ENCODE assay signal across 8 cellular contexts in the genomic region with DNA sequence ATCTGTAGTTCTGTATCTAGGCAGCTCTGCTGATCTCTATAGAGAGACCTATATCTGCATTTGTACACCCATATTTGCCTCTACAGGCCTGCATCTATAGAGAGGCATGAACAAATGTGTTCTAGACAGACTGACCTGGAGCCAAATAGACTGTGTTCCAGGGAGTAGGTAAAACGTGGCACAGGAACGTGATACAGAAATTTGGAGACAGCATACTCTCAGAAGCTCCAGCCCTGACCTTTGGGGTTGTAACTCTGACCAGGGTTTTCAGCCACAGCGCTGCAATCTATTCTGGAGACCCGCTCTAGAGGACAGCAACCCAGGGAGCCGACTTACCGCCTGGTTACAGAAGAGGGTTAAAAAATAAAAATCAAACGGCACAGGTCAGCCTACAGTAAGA. TPM values are rescaled to one million over a fixed set of nuclear protein-coding genes. Genes with fewer than 3 reads are reported as not detected.
A peak's percentile ranks its signal among the peaks of the same experiment; 100 is the strongest.
DNase-seq lines count a peak whose midpoint lies in the region; ATAC-seq and TF ChIP-seq lines count a peak whose summit lies in the region.

No MANE protein-coding gene starts in this region.

- H3K4ac ChIP-seq in mesenchymal stem cell (ENCODE audit: low read depth in 1 of 2, low read length in 2 of 2), result peak overlapping the region in 1 of 2 experiments; percentile 7

- 44% methylated on average over 6 of the region's 7 CpGs for WGBS in mesenchymal stem cell

- no peak overlapping the region for H4K8ac ChIP-seq in mesenchymal stem cell (ENCODE audit: low read length)

- no peaks in the 10 kb centered on the region for H3K79me2 ChIP-seq in KMS-11 (ENCODE audit: insufficient read depth, low read depth)

- ATAC-seq in GM18511 (IDR thresholded peaks at IDR 0.05; ENCODE audit: unreplicated experiment) (no peak), GM21737 (IDR thresholded peaks at IDR 0.05; ENCODE audit: unreplicated experiment) (no peak), HG03520 (IDR thresholded peaks at IDR 0.05; ENCODE audit: unreplicated experiment) (no peak), HG02798 (IDR thresholded peaks at IDR 0.05; ENCODE audit: poor library complexity, unreplicated experiment) (no peak)

- no peak overlapping the region for H2BK5ac ChIP-seq in mesenchymal stem cell (ENCODE audit: low read depth, low read length, poor library complexity, severe bottlenecking)

- no peak overlapping the region for H2BK12ac ChIP-seq in mesenchymal stem cell (ENCODE audit: low read length in 2 of 2)

- H3K23ac ChIP-seq in mesenchymal stem cell (ENCODE audit: low read length in 2 of 2), result no peak overlapping the region

- peak overlapping the region in 1 of 2 experiments; percentile 41 for H3K14ac ChIP-seq in mesenchymal stem cell (ENCODE audit: low read length in 2 of 2)

- H2BK120ac ChIP-seq in mesenchymal stem cell (ENCODE audit: low read depth, low read length), result no peak overlapping the region

- H4K91ac ChIP-seq in mesenchymal stem cell (ENCODE audit: low read length), result no peak overlapping the region

- no peak overlapping the region for H3K18ac ChIP-seq in mesenchymal stem cell (ENCODE audit: low read depth in 1 of 2, low read length in 2 of 2)

- H4K20me1 ChIP-seq in KMS-11 (ENCODE audit: insufficient read depth), result no peaks in the 10 kb centered on the region

- H2AK5ac ChIP-seq in mesenchymal stem cell (ENCODE audit: low read length, severe bottlenecking), result no peak overlapping the region

- TF ChIP-seq CTCF in BE2C (IDR thresholded peaks at IDR 0.05; ENCODE audit: low read depth, low read length), result no peak
- TF ChIP-seq CTCF in KMS-11 (conservative IDR thresholded peaks at IDR 0.05; ENCODE audit: low read depth, low read length), result no peak
- no peak for TF ChIP-seq CTCF in ascending aorta (IDR thresholded peaks at IDR 0.05)

- H3K36me3 ChIP-seq in BE2C (peaks cover 2% of the 10 kb centered on the region; the same call in 1 of the 2 replicates), KMS-11 (ENCODE audit: insufficient read depth) (no peaks in the 10 kb centered on the region), ascending aorta (peaks cover 10 to 18% of the 10 kb centered on the region in 2 donors), mesenchymal stem cell (ENCODE audit: control insufficient read depth in 1 of 2, insufficient read depth in 2 of 2, low read depth in 1 of 2, low read length in 2 of 2) (peaks cover 0 to 18% of the 10 kb centered on the region in 2 experiments)

- intact Hi-C loops in ascending aorta (cut with DNase I), result no loop called here

- no peaks in the 10 kb centered on the region for H3K27me3 ChIP-seq in BE2C
- H3K27me3 ChIP-seq in KMS-11 (ENCODE audit: insufficient read depth, low read depth), result no peaks in the 10 kb centered on the region
- H3K27me3 ChIP-seq in ascending aorta, result no peaks in the 10 kb centered on the region
- H3K27me3 ChIP-seq in mesenchymal stem cell (ENCODE audit: control insufficient read depth in 1 of 2, insufficient read depth in 1 of 2, low read length in 2 of 2), result no peaks in the 10 kb centered on the region

- H2BK15ac ChIP-seq in mesenchymal stem cell (ENCODE audit: low read depth, poor library complexity, severe bottlenecking), result no peak overlapping the region

- no peak overlapping the region for H3K27ac ChIP-seq in KMS-11
- no peak overlapping the region for H3K27ac ChIP-seq in ascending aorta
- no peak overlapping the region for H3K27ac ChIP-seq in mesenchymal stem cell (ENCODE audit: low read length, poor library complexity, severe bottlenecking)

- peak overlapping the region; percentile 81; the same call in 1 of the 2 replicates for H2AFZ ChIP-seq in KMS-11 (ENCODE audit: low read depth)
- no peak overlapping the region for H2AFZ ChIP-seq in mesenchymal stem cell (ENCODE audit: low read depth, low read length)

- H3K4me3 ChIP-seq in BE2C (ENCODE audit: low read depth, low read length) (peak overlapping the region; percentile 98), KMS-11 (IDR thresholded peaks at IDR 0.05; ENCODE audit: insufficient read depth, low read depth, low read length) (no peak overlapping the region), ascending aorta (peak overlapping the region; percentile 75 to 83), mesenchymal stem cell (ENCODE audit: insufficient read depth in 1 of 2, low read depth in 1 of 2, low read length in 2 of 2) (peak overlapping the region in 1 of 2 experiments; percentile 92)

- no peaks in the 10 kb centered on the region for H3K4me1 ChIP-seq in BE2C
- H3K4me1 ChIP-seq in KMS-11 (ENCODE audit: low read depth, poor library complexity, severe bottlenecking), result peaks cover 15% of the 10 kb centered on the region
- peaks cover 0 to 6% of the 10 kb centered on the region in 2 donors for H3K4me1 ChIP-seq in ascending aorta
- peaks cover 2% of the 10 kb centered on the region for H3K4me1 ChIP-seq in mesenchymal stem cell (ENCODE audit: control insufficient read depth, insufficient read depth, low read depth, low read length)

- H3K9ac ChIP-seq in KMS-11, result no peak overlapping the region
- H3K9ac ChIP-seq in mesenchymal stem cell (ENCODE audit: low read length), result peak overlapping the region; percentile 88

- H3K79me1 ChIP-seq in mesenchymal stem cell (replicated peaks; ENCODE audit: low read length, poor library complexity, severe bottlenecking), result peaks cover 4% of the 10 kb centered on the region

- H3K4me2 ChIP-seq in KMS-11 (peak overlapping the region; percentile 70; the same call in 1 of the 2 replicates), mesenchymal stem cell (ENCODE audit: low read length, poor library complexity, severe bottlenecking) (peak overlapping the region; percentile 68)

- H3K9me3 ChIP-seq in BE2C (no peaks in the 10 kb centered on the region; the same call in 1 of the 2 replicates), ascending aorta (no peaks in the 10 kb centered on the region), mesenchymal stem cell (ENCODE audit: control insufficient read depth, low read length) (no peaks in the 10 kb centered on the region)

- DNase-seq in BE2C (no peak), ascending aorta (ENCODE audit: low spot score in 2 of 2) (no peak), mesenchymal stem cell (peak; percentile 1)

RNA-seq across cellular contexts. Expression of gene RBBP9, which starts 1.0 kb away (rescaled TPM):
- 6.7 TPM for polyA plus RNA-seq in BE2C (2012; ENCODE audit: insufficient read depth, insufficient read length, low read depth)
- total RNA-seq in ascending aorta, result 6.8 TPM
- 9.2 TPM for polyA plus RNA-seq in mesenchymal stem cell (2013, experiment 1 of 2)
- 9.5 TPM for polyA plus RNA-seq in mesenchymal stem cell (2013, experiment 2 of 2)

RNA-seq across cellular contexts. Expression of gene SEC23B, which starts 11.7 kb away (rescaled TPM):
- 85.1 TPM for polyA plus RNA-seq in BE2C (2012; ENCODE audit: insufficient read depth, insufficient read length, low read depth)
- total RNA-seq in ascending aorta, result 21.8 TPM
- 22.5 TPM for polyA plus RNA-seq in mesenchymal stem cell (2013, experiment 1 of 2)
- polyA plus RNA-seq in mesenchymal stem cell (2013, experiment 2 of 2), result 22.8 TPM

RNA-seq across cellular contexts. Expression of gene POLR3F, which starts 28.9 kb away (rescaled TPM):
- polyA plus RNA-seq in BE2C (2012; ENCODE audit: insufficient read depth, insufficient read length, low read depth), result 22.1 TPM
- 14.0 TPM for total RNA-seq in ascending aorta
- 6.6 TPM for polyA plus RNA-seq in mesenchymal stem cell (2013, experiment 1 of 2)
- 6.9 TPM for polyA plus RNA-seq in mesenchymal stem cell (2013, experiment 2 of 2)

RNA-seq across cellular contexts. Expression of gene DZANK1, which starts 29.2 kb away (rescaled TPM):
- 3.2 TPM for polyA plus RNA-seq in BE2C (2012; ENCODE audit: insufficient read depth, insufficient read length, low read depth)
- total RNA-seq in ascending aorta, result 1.3 TPM
- 0.98 TPM for polyA plus RNA-seq in mesenchymal stem cell (2013, experiment 1 of 2)
- polyA plus RNA-seq in mesenchymal stem cell (2013, experiment 2 of 2), result 0.95 TPM
